In the genomic region with DNA sequence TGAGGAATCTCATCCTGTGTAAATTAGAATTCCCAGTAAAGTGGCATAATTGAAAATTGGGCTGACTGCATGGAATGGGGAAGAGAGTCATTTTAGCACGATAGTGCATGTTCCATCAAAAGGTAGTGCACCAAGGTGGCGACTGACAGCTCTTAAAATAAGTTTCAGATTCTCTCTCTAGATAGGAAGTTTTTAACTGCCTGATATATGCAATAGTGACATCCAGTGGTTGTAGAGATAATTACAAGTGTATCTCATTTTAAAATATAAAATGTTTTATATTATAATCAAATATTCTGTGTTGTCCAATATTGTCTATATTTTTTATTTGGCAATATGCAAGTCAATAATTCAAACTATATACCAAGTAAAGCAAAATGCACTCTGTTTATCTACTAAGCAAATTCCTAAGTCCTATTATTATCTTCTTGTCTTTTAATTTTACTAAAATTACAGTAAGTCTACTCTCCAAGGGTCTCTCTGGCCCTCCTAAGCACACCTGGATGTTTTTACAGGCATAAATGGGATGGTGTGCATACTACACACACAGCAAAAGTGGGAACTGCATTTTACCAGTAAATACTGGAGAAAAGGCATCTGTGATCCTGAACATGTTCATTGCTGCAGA, we compare ENCODE assay signal across 8 cellular contexts.
DNase-seq lines count a peak whose midpoint lies in the region; ATAC-seq and TF ChIP-seq lines count a peak whose summit lies in the region.

No MANE protein-coding gene starts in this region.

- H4K20me1 ChIP-seq in OCI-LY7 (ENCODE audit: insufficient read depth, low read length): no peaks in the 10 kb centered on the region

- H3K4me1 Mint-ChIP-seq in endodermal cell: peaks cover 22% of the 10 kb centered on the region

- H3K4me2 ChIP-seq in OCI-LY7 (ENCODE audit: low read length) (peak overlapping the region; percentile 37; the same call in 1 of the 2 replicates), parathyroid adenoma (ENCODE audit: low read length) (no peak overlapping the region)

- H3K4me3 Mint-ChIP-seq in endodermal cell: no peak overlapping the region

- CTCF ChIA-PET in OCI-LY7 (lab: Charles Lee; ENCODE audit: unreplicated experiment): no interaction called here

- no TSS peak for BruUV-seq in OCI-LY7 (replicated peaks; lab: Mats Ljungman, UMichigan)

- H3K27me3 ChIP-seq in left ventricle myocardium inferior (ENCODE audit: low read depth): peaks cover 26% of the 10 kb centered on the region
- H3K27me3 ChIP-seq in endodermal cell (ENCODE audit: control insufficient read depth, insufficient read depth, low read length, poor library complexity, severe bottlenecking): no peaks in the 10 kb centered on the region
- no peaks in the 10 kb centered on the region for H3K27me3 ChIP-seq in parathyroid adenoma (ENCODE audit: control insufficient read depth, insufficient read depth, low read length)
- H3K27me3 ChIP-seq in WERI-Rb-1 (ENCODE audit: insufficient read depth, low read depth, severe bottlenecking): no peaks in the 10 kb centered on the region

- H3K36me3 ChIP-seq in left ventricle myocardium inferior (no peaks in the 10 kb centered on the region), OCI-LY7 (ENCODE audit: insufficient read depth, low read length) (no peaks in the 10 kb centered on the region), endodermal cell (ENCODE audit: control insufficient read depth, insufficient read depth, low read length) (no peaks in the 10 kb centered on the region), parathyroid adenoma (ENCODE audit: control insufficient read depth, insufficient read depth, low read length) (no peaks in the 10 kb centered on the region), WERI-Rb-1 (no peaks in the 10 kb centered on the region)

- no peak for ATAC-seq in left ventricle myocardium superior
- peak; percentile 68 for ATAC-seq in HG03354 (IDR thresholded peaks at IDR 0.05; ENCODE audit: poor library complexity, severe bottlenecking, unreplicated experiment)

- H3K36me3 Mint-ChIP-seq in endodermal cell (ENCODE audit: low read depth): no peaks in the 10 kb centered on the region

- no peaks in the 10 kb centered on the region for H3K9me3 Mint-ChIP-seq in endodermal cell

- H3K27ac Mint-ChIP-seq in endodermal cell: no peak overlapping the region

- peak overlapping the region; percentile 72; the same call in 1 of the 2 replicates for H2AFZ ChIP-seq in OCI-LY7 (ENCODE audit: low read length)
- no peak overlapping the region for H2AFZ ChIP-seq in parathyroid adenoma

- no peaks in the 10 kb centered on the region for H3K9me2 ChIP-seq in OCI-LY7 (ENCODE audit: insufficient read depth, low read length)

- H3K9me3 ChIP-seq in left ventricle myocardium inferior (replicated peaks) (no peaks in the 10 kb centered on the region), OCI-LY7 (ENCODE audit: low read length) (no peaks in the 10 kb centered on the region), endodermal cell (ENCODE audit: control insufficient read depth, low read length) (no peaks in the 10 kb centered on the region), parathyroid adenoma (ENCODE audit: control insufficient read depth, low read length) (no peaks in the 10 kb centered on the region), WERI-Rb-1 (ENCODE audit: severe bottlenecking) (no peaks in the 10 kb centered on the region)

- no peaks in the 10 kb centered on the region for H3K4me1 ChIP-seq in left ventricle myocardium inferior
- H3K4me1 ChIP-seq in OCI-LY7 (ENCODE audit: insufficient read depth, low read length, poor library complexity, severe bottlenecking): peaks cover 17% of the 10 kb centered on the region
- H3K4me1 ChIP-seq in endodermal cell (ENCODE audit: control insufficient read depth, insufficient read depth, low read length): no peaks in the 10 kb centered on the region
- H3K4me1 ChIP-seq in parathyroid adenoma: no peaks in the 10 kb centered on the region

- peak; percentile 73 for TF ChIP-seq CTCF in left ventricle myocardium inferior (IDR thresholded peaks at IDR 0.05; ENCODE audit: borderline replicate concordance)
- TF ChIP-seq CTCF in OCI-LY7 (conservative IDR thresholded peaks at IDR 0.05; ENCODE audit: low read length): peak; percentile 89
- TF ChIP-seq CTCF in endodermal cell (conservative IDR thresholded peaks at IDR 0.05): peak; percentile 78
- TF ChIP-seq CTCF in parathyroid adenoma (IDR thresholded peaks at IDR 0.05): peak; percentile 46
- TF ChIP-seq CTCF in WERI-Rb-1 (IDR thresholded peaks at IDR 0.05; ENCODE audit: low read depth, low read length): no peak

- peaks cover 3% of the 10 kb centered on the region for H3K27me3 Mint-ChIP-seq in endodermal cell (ENCODE audit: insufficient read depth)

- no peak overlapping the region for H3K27ac ChIP-seq in left ventricle myocardium inferior (replicated peaks)
- no peak overlapping the region for H3K27ac ChIP-seq in OCI-LY7 (ENCODE audit: low read depth, low read length, poor library complexity, severe bottlenecking)
- H3K27ac ChIP-seq in endodermal cell (ENCODE audit: low read depth, low read length): no peak overlapping the region
- H3K27ac ChIP-seq in parathyroid adenoma: no peak overlapping the region
- no peak overlapping the region for H3K27ac ChIP-seq in WERI-Rb-1

- H3K9ac ChIP-seq in endodermal cell (ENCODE audit: extremely low read depth, low read length, poor library complexity, severe bottlenecking) (no peak overlapping the region), parathyroid adenoma (no peak overlapping the region)

- H3K4me3 ChIP-seq in left ventricle myocardium inferior: no peak overlapping the region
- H3K4me3 ChIP-seq in OCI-LY7 (ENCODE audit: low read depth, low read length, poor library complexity, severe bottlenecking): no peak overlapping the region
- H3K4me3 ChIP-seq in endodermal cell (ENCODE audit: low read length): no peak overlapping the region
- H3K4me3 ChIP-seq in parathyroid adenoma (ENCODE audit: low read depth, low read length): no peak overlapping the region
- H3K4me3 ChIP-seq in WERI-Rb-1 (ENCODE audit: low read depth, low read length): no peak overlapping the region

- DNase-seq in left ventricle myocardium inferior (no peak), left ventricle myocardium superior (no peak), OCI-LY7 (ENCODE audit: low spot score) (peak; percentile 78), endodermal cell (no peak), WERI-Rb-1 (no peak), nucleus accumbens (lab: John Stamatoyannopoulos, UW) (no peak)

- no peaks in the 10 kb centered on the region for H3K79me2 ChIP-seq in OCI-LY7 (ENCODE audit: insufficient read depth, low read depth, low read length)
- no peaks in the 10 kb centered on the region for H3K79me2 ChIP-seq in parathyroid adenoma

- POLR2A ChIA-PET in OCI-LY7 (lab: Charles Lee): interaction anchor here (0.7 kb wide), 1 partner anchor 539 kb away, joined by 3 read pairs; no protein-coding TSS in a partner anchor

- WGBS in endodermal cell (ENCODE audit: insufficient coverage in 1 of 2, insufficient read length in 1 of 2), 2 experiments: 35% methylated on average over 2 of the region's 2 CpGs; no CpG with 5 or more reads in 1 of the 2 experiments

- intact Hi-C loops in left ventricle myocardium inferior (cut with micrococcal nuclease) (loop anchor here (10.0 kb wide), 2 partner anchors 160 to 680 kb away; no protein-coding TSS in a partner anchor), left ventricle myocardium superior (cut with micrococcal nuclease) (no loop called here), OCI-LY7 (cut with micrococcal nuclease; ENCODE audit: unreplicated experiment) (loop anchor here (1.0 to 5.0 kb wide), 3 partner anchors 163 to 688 kb away; no protein-coding TSS in a partner anchor)
